1 cellular context compared by ENCODE assay signal in genomic region chr16:31032736-31033708, GRCh38.
TF ChIP-seq lines count a peak whose summit lies in the region.

STX4 (plus strand) TSS chr16:31033558; CDS start chr16:31033806, 248 bp downstream.

TF ChIP-seq in K562, 482 proteins besides CTCF, POLR2A, EP300 and RAD21 (continued from another document and continues in another):
- peak; percentile 62 for TF ChIP-seq RREB1 (CRISPR knock-in tag; IDR thresholded peaks at IDR 0.05)
- TF ChIP-seq MAZ (CRISPR knock-in tag; conservative IDR thresholded peaks at IDR 0.05 in 1 of 2, IDR thresholded peaks at IDR 0.05 in 1 of 2): peak; percentile 95 to 98
- TF ChIP-seq SRSF1 (IDR thresholded peaks at IDR 0.05; ENCODE audit: low read depth, low read length): no peak
- TF ChIP-seq SLC30A9 (CRISPR knock-in tag; IDR thresholded peaks at IDR 0.05): no peak
- no peak for TF ChIP-seq ZNF695 (CRISPR knock-in tag; IDR thresholded peaks at IDR 0.05)
- TF ChIP-seq ZNF764 (CRISPR knock-in tag; IDR thresholded peaks at IDR 0.05; ENCODE audit: low read depth): no peak
- no peak for TF ChIP-seq POLR2AphosphoS5 (IDR thresholded peaks at IDR 0.05; ENCODE audit: control insufficient read depth, insufficient read depth, low read depth, low read length)
- TF ChIP-seq ZNF197 (CRISPR knock-in tag; IDR thresholded peaks at IDR 0.05; ENCODE audit: low read depth): 0 out of 2 replicates have a peak, but pooled peaks have one; percentile 40
- TF ChIP-seq DACH1 (IDR thresholded peaks at IDR 0.05; ENCODE audit: partially characterized antibody): no peak
- TF ChIP-seq RBM34 (IDR thresholded peaks at IDR 0.05; ENCODE audit: borderline replicate concordance, insufficient read depth, low read length): no peak
- TF ChIP-seq BHLHE40 (IDR thresholded peaks at IDR 0.05; ENCODE audit: low read length): peak; percentile 99
- peak; percentile 85; the same call in 1 of the 2 replicates for TF ChIP-seq ZNF395 (CRISPR knock-in tag; IDR thresholded peaks at IDR 0.05)
- TF ChIP-seq CBFB (CRISPR knock-in tag; IDR thresholded peaks at IDR 0.05): peak; percentile 94
- TF ChIP-seq PHF21A (IDR thresholded peaks at IDR 0.05; ENCODE audit: borderline replicate concordance, low read depth): no peak
- TF ChIP-seq ZBTB11 (CRISPR knock-in tag; IDR thresholded peaks at IDR 0.05): peak in 1 of 3 experiments; percentile 94; a peak in 2 of 6 replicates
- TF ChIP-seq SNAPC5 (CRISPR knock-in tag; IDR thresholded peaks at IDR 0.05): no peak
- TF ChIP-seq DDX20 (tag; IDR thresholded peaks at IDR 0.05; ENCODE audit: low read depth): no peak
- no peak for TF ChIP-seq ZNF133 (CRISPR knock-in tag; IDR thresholded peaks at IDR 0.05)
- peak; percentile 99 for TF ChIP-seq TARDBP (IDR thresholded peaks at IDR 0.05)
- peak; percentile 87 for TF ChIP-seq JUND (IDR thresholded peaks at IDR 0.05; ENCODE audit: borderline replicate concordance, low read depth, low read length)
- peak; percentile 88; the same call in 2 of the 3 replicates for TF ChIP-seq JUND (tag; IDR thresholded peaks at IDR 0.05; ENCODE audit: borderline replicate concordance, low read depth, low read length)
- TF ChIP-seq GTF2A2 (tag; IDR thresholded peaks at IDR 0.05): no peak
- TF ChIP-seq PCBP1 (IDR thresholded peaks at IDR 0.05; ENCODE audit: low read depth, low read length, poor library complexity, severe bottlenecking): no peak
- TF ChIP-seq ZNF79 (CRISPR knock-in tag; IDR thresholded peaks at IDR 0.05; ENCODE audit: low read depth): no peak
- TF ChIP-seq HNRNPK (IDR thresholded peaks at IDR 0.05; ENCODE audit: low read depth, low read length, poor library complexity, severe bottlenecking): no peak
- peak; percentile 50; the same call in 1 of the 2 replicates for TF ChIP-seq THRB (CRISPR knock-in tag; conservative IDR thresholded peaks at IDR 0.05)
- TF ChIP-seq ATF1 (CRISPR knock-in tag; IDR thresholded peaks at IDR 0.05): peak; percentile 68
- peak; percentile 99 for TF ChIP-seq ATF1 (tag; IDR thresholded peaks at IDR 0.05)
- TF ChIP-seq E4F1 (CRISPR knock-in tag; IDR thresholded peaks at IDR 0.05; ENCODE audit: borderline replicate concordance): 0 out of 2 replicates have a peak, but pooled peaks have one; percentile 25
- TF ChIP-seq JUNB (CRISPR knock-in tag; conservative IDR thresholded peaks at IDR 0.05): no peak
- peak; percentile 48; the same call in 1 of the 2 replicates for TF ChIP-seq NCOR1 (IDR thresholded peaks at IDR 0.05)
- peak; percentile 99 for TF ChIP-seq CREM (IDR thresholded peaks at IDR 0.05; ENCODE audit: low read depth)
- TF ChIP-seq ATF3 (IDR thresholded peaks at IDR 0.05): peak; percentile 77
- TF ChIP-seq ATF3 (CRISPR knock-in tag; conservative IDR thresholded peaks at IDR 0.05): peak; percentile 76
- TF ChIP-seq LEF1 (IDR thresholded peaks at IDR 0.05): peak; percentile 75; the same call in 1 of the 2 replicates
- TF ChIP-seq GTF2E2 (tag; IDR thresholded peaks at IDR 0.05): no peak
- TF ChIP-seq SAFB (IDR thresholded peaks at IDR 0.05; ENCODE audit: borderline replicate concordance, low read depth, low read length): no peak
- TF ChIP-seq ZNF512 (tag; IDR thresholded peaks at IDR 0.05): no peak
- TF ChIP-seq BCOR (IDR thresholded peaks at IDR 0.05): peak; percentile 57; the same call in 1 of the 2 replicates
- peak; percentile 89 for TF ChIP-seq SETDB1 (IDR thresholded peaks at IDR 0.05; ENCODE audit: low read length)
- peak; percentile 16; the same call in 1 of the 2 replicates for TF ChIP-seq SMARCA5 (IDR thresholded peaks at IDR 0.05)
- 0 out of 2 replicates have a peak, but pooled peaks have one; percentile 56 for TF ChIP-seq ZNF431 (CRISPR knock-in tag; IDR thresholded peaks at IDR 0.05)
- no peak for TF ChIP-seq ID3 (CRISPR knock-in tag; IDR thresholded peaks at IDR 0.05)
- peak; percentile 93 for TF ChIP-seq ID3 (tag; IDR thresholded peaks at IDR 0.05)
- peak in 1 of 2 experiments; percentile 90; a peak in 2 of 4 replicates for TF ChIP-seq HDAC1 (IDR thresholded peaks at IDR 0.05)
- TF ChIP-seq KAT7 (CRISPR knock-in tag; IDR thresholded peaks at IDR 0.05; ENCODE audit: borderline replicate concordance): no peak
- TF ChIP-seq HCFC1 (IDR thresholded peaks at IDR 0.05; ENCODE audit: low read depth, low read length): peak; percentile 91
